In genomic region chr5:137761020-137761516, GRCh38 we compare ENCODE assay signal across 1 cellular context.
TF ChIP-seq lines count a peak whose summit lies in the region.

No MANE protein-coding gene starts in this region.

TF ChIP-seq in HEK293, 187 proteins besides CTCF, POLR2A, EP300 and RAD21 (continued from another document and continues in another):
- TF ChIP-seq ZNF398 (tag by site-specific recombination; IDR thresholded peaks at IDR 0.05) (peak; percentile 26), ZIC2 (tag by site-specific recombination; IDR thresholded peaks at IDR 0.05) (no peak), ZNF561 (tag by site-specific recombination; IDR thresholded peaks at IDR 0.05; ENCODE audit: borderline replicate concordance) (no peak), ZNF791 (tag by site-specific recombination; IDR thresholded peaks at IDR 0.05) (no peak), ZNF112 (tag by site-specific recombination; IDR thresholded peaks at IDR 0.05) (no peak), ZNF626 (tag by site-specific recombination; IDR thresholded peaks at IDR 0.05) (no peak), ZNF335 (tag by site-specific recombination; conservative IDR thresholded peaks at IDR 0.05) (peak; percentile 30; the same call in 1 of the 2 replicates), ZNF558 (tag by site-specific recombination; IDR thresholded peaks at IDR 0.05) (no peak), ZNF175 (tag by site-specific recombination; IDR thresholded peaks at IDR 0.05) (no peak), ZBTB48 (tag by site-specific recombination; IDR thresholded peaks at IDR 0.05) (peak; percentile 34; the same call in 1 of the 2 replicates), ZFP69B (tag by site-specific recombination; IDR thresholded peaks at IDR 0.05) (no peak), KLF7 (tag by site-specific recombination; IDR thresholded peaks at IDR 0.05; ENCODE audit: borderline replicate concordance) (no peak), ZNF76 (tag by site-specific recombination; IDR thresholded peaks at IDR 0.05; ENCODE audit: borderline replicate concordance, low read depth) (no peak), HIC1 (tag by site-specific recombination; IDR thresholded peaks at IDR 0.05) (peak; percentile 88; the same call in 1 of the 2 replicates), PATZ1 (tag by site-specific recombination; IDR thresholded peaks at IDR 0.05) (no peak), KLF9 (tag by site-specific recombination; IDR thresholded peaks at IDR 0.05; ENCODE audit: low read depth) (no peak), ZNF426 (tag by site-specific recombination; IDR thresholded peaks at IDR 0.05) (no peak), ZNF423 (tag by site-specific recombination; IDR thresholded peaks at IDR 0.05) (no peak), ZNF530 (tag by site-specific recombination; IDR thresholded peaks at IDR 0.05; ENCODE audit: low read depth) (no peak), ZNF280C (tag by site-specific recombination; IDR thresholded peaks at IDR 0.05) (no peak), PRDM1 (tag by site-specific recombination; IDR thresholded peaks at IDR 0.05) (peak; percentile 33; the same call in 1 of the 2 replicates), OSR2 (tag by site-specific recombination; IDR thresholded peaks at IDR 0.05) (0 out of 2 replicates have a peak, but pooled peaks have one; percentile 27), ZNF488 (tag by site-specific recombination; IDR thresholded peaks at IDR 0.05) (no peak), ZFP3 (tag by site-specific recombination; IDR thresholded peaks at IDR 0.05; ENCODE audit: low read depth) (no peak), YY1 (tag by site-specific recombination; IDR thresholded peaks at IDR 0.05) (no peak), ZNF202 (tag by site-specific recombination; IDR thresholded peaks at IDR 0.05; ENCODE audit: borderline replicate concordance) (no peak), INSM2 (tag by site-specific recombination; IDR thresholded peaks at IDR 0.05) (no peak), ZNF843 (tag by site-specific recombination; IDR thresholded peaks at IDR 0.05) (no peak), ZBTB10 (tag by site-specific recombination; IDR thresholded peaks at IDR 0.05) (no peak), ZNF140 (tag by site-specific recombination; IDR thresholded peaks at IDR 0.05) (no peak), PRDM4 (tag by site-specific recombination; IDR thresholded peaks at IDR 0.05) (no peak), ZNF311 (tag by site-specific recombination; IDR thresholded peaks at IDR 0.05; ENCODE audit: borderline replicate concordance) (no peak), ZNF449 (tag by site-specific recombination; IDR thresholded peaks at IDR 0.05) (no peak), PRDM10 (tag by site-specific recombination; IDR thresholded peaks at IDR 0.05) (no peak), ZNF132 (tag by site-specific recombination; IDR thresholded peaks at IDR 0.05; ENCODE audit: borderline replicate concordance) (no peak), ZNF521 (tag by site-specific recombination; IDR thresholded peaks at IDR 0.05) (no peak), SCRT1 (tag by site-specific recombination; IDR thresholded peaks at IDR 0.05; ENCODE audit: borderline replicate concordance) (no peak)
